ENCODE assay signal across 1 cellular context in the genomic region with DNA sequence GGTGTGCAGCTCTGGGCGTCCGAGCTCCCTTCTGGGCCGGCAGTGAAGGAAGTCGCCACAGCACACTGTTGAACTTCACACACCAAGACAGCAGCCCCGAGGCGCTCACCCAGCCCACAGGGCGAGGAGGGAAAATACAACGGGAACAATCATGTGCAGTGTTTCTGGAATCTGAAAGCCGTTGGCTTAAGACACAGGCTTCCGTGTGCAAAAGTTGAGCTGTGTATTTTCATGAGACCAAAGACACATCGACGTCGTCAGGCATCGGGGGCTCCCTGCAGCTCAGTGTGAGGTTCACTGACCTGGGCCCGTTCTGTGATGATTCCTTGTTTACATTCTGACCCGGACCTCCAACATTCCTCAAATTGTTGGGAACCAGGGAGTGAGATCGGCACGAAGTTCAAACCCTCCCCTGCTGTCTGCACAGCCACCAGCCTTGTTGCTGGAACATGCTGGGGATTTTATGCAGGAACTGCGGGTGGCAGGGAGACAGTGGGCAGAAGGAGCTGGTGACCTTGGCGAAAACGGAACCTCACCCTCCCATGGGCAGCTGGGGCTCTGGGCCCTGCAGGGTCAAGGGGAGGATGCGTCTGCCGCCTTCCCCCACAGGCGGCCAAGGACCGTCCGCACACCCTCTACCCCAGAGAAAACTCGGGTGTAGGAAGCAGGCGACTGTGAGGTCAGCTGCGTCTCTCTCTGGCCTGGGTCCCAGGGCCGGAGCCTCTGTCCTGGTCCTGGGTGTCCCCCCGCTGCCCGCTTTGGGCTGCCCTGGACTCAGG.
A peak's percentile ranks its signal among the peaks of the same experiment; 100 is the strongest.
TF ChIP-seq lines count a peak whose summit lies in the region.

No MANE protein-coding gene starts in this region.

TF ChIP-seq in HepG2, 621 proteins besides CTCF, POLR2A, EP300 and RAD21 (continued from another document and continues in another):
- TF ChIP-seq, protein P1, sequence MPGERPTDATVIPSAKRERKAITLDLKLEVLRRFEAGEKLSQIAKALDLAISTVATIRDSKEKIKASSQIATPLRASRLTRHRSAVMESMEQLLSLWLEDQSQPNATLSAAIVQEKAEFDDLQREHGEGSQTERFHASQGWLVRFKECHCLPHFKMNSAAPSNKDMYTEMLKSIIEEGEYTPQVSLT (CRISPR knock-in tag; IDR thresholded peaks at IDR 0.05; ENCODE audit: borderline replicate concordance, low read depth) = no peak
- no peak for TF ChIP-seq ZKSCAN5 (CRISPR knock-in tag; IDR thresholded peaks at IDR 0.05)
- TF ChIP-seq ZSCAN29 (CRISPR knock-in tag; conservative IDR thresholded peaks at IDR 0.05) = peak; percentile 82; the same call in 1 of the 2 replicates
- TF ChIP-seq RXRA (CRISPR knock-in tag; IDR thresholded peaks at IDR 0.05) = peak; percentile 99
- 0 out of 2 replicates have a peak, but pooled peaks have one; percentile 24 for TF ChIP-seq RCOR2 (CRISPR knock-in tag; IDR thresholded peaks at IDR 0.05)
- TF ChIP-seq IRF2 (CRISPR knock-in tag; IDR thresholded peaks at IDR 0.05) = peak; percentile 80
- no peak for TF ChIP-seq TGIF2 (CRISPR knock-in tag; IDR thresholded peaks at IDR 0.05)
- TF ChIP-seq, protein P2, sequence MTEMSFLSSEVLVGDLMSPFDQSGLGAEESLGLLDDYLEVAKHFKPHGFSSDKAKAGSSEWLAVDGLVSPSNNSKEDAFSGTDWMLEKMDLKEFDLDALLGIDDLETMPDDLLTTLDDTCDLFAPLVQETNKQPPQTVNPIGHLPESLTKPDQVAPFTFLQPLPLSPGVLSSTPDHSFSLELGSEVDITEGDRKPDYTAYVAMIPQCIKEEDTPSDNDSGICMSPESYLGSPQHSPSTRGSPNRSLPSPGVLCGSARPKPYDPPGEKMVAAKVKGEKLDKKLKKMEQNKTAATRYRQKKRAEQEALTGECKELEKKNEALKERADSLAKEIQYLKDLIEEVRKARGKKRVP (CRISPR knock-in tag; IDR thresholded peaks at IDR 0.05) = peak in 1 of 2 experiments; percentile 37; a peak in 1 of 4 replicates
- no peak for TF ChIP-seq ZNF10 (CRISPR knock-in tag; IDR thresholded peaks at IDR 0.05; ENCODE audit: borderline replicate concordance, low read depth)
- TF ChIP-seq, protein P3, sequence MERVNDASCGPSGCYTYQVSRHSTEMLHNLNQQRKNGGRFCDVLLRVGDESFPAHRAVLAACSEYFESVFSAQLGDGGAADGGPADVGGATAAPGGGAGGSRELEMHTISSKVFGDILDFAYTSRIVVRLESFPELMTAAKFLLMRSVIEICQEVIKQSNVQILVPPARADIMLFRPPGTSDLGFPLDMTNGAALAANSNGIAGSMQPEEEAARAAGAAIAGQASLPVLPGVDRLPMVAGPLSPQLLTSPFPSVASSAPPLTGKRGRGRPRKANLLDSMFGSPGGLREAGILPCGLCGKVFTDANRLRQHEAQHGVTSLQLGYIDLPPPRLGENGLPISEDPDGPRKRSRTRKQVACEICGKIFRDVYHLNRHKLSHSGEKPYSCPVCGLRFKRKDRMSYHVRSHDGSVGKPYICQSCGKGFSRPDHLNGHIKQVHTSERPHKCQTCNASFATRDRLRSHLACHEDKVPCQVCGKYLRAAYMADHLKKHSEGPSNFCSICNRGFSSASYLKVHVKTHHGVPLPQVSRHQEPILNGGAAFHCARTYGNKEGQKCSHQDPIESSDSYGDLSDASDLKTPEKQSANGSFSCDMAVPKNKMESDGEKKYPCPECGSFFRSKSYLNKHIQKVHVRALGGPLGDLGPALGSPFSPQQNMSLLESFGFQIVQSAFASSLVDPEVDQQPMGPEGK (CRISPR knock-in tag; IDR thresholded peaks at IDR 0.05) = peak; percentile 87
- peak; percentile 79; the same call in 1 of the 2 replicates for TF ChIP-seq ZNF556 (CRISPR knock-in tag; IDR thresholded peaks at IDR 0.05; ENCODE audit: borderline replicate concordance)
- TF ChIP-seq, protein P4, sequence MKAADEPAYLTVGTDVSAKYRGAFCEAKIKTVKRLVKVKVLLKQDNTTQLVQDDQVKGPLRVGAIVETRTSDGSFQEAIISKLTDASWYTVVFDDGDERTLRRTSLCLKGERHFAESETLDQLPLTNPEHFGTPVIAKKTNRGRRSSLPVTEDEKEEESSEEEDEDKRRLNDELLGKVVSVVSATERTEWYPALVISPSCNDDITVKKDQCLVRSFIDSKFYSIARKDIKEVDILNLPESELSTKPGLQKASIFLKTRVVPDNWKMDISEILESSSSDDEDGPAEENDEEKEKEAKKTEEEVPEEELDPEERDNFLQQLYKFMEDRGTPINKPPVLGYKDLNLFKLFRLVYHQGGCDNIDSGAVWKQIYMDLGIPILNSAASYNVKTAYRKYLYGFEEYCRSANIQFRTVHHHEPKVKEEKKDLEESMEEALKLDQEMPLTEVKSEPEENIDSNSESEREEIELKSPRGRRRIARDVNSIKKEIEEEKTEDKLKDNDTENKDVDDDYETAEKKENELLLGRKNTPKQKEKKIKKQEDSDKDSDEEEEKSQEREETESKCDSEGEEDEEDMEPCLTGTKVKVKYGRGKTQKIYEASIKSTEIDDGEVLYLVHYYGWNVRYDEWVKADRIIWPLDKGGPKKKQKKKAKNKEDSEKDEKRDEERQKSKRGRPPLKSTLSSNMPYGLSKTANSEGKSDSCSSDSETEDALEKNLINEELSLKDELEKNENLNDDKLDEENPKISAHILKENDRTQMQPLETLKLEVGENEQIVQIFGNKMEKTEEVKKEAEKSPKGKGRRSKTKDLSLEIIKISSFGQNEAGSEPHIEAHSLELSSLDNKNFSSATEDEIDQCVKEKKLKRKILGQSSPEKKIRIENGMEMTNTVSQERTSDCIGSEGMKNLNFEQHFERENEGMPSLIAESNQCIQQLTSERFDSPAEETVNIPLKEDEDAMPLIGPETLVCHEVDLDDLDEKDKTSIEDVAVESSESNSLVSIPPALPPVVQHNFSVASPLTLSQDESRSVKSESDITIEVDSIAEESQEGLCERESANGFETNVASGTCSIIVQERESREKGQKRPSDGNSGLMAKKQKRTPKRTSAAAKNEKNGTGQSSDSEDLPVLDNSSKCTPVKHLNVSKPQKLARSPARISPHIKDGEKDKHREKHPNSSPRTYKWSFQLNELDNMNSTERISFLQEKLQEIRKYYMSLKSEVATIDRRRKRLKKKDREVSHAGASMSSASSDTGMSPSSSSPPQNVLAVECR (CRISPR knock-in tag; IDR thresholded peaks at IDR 0.05; ENCODE audit: borderline replicate concordance) = peak; percentile 67
- TF ChIP-seq KDM5A (IDR thresholded peaks at IDR 0.05; ENCODE audit: borderline replicate concordance, low read length) = no peak
- TF ChIP-seq ZNF766 (CRISPR knock-in tag; IDR thresholded peaks at IDR 0.05; ENCODE audit: borderline replicate concordance) = peak; percentile 92
- TF ChIP-seq YY1 (IDR thresholded peaks at IDR 0.05; ENCODE audit: insufficient read depth, insufficient replicate concordance, low read depth, low read length) = no peak
- TF ChIP-seq ELF3 (CRISPR knock-in tag; IDR thresholded peaks at IDR 0.05) = peak; percentile 86
- TF ChIP-seq TEAD2 (CRISPR knock-in tag; IDR thresholded peaks at IDR 0.05) = no peak
- no peak for TF ChIP-seq NR1H2 (CRISPR knock-in tag; IDR thresholded peaks at IDR 0.05; ENCODE audit: borderline replicate concordance, low read depth)
- TF ChIP-seq ZNF256 (CRISPR knock-in tag; conservative IDR thresholded peaks at IDR 0.05) = peak; percentile 87
- TF ChIP-seq, protein P5, sequence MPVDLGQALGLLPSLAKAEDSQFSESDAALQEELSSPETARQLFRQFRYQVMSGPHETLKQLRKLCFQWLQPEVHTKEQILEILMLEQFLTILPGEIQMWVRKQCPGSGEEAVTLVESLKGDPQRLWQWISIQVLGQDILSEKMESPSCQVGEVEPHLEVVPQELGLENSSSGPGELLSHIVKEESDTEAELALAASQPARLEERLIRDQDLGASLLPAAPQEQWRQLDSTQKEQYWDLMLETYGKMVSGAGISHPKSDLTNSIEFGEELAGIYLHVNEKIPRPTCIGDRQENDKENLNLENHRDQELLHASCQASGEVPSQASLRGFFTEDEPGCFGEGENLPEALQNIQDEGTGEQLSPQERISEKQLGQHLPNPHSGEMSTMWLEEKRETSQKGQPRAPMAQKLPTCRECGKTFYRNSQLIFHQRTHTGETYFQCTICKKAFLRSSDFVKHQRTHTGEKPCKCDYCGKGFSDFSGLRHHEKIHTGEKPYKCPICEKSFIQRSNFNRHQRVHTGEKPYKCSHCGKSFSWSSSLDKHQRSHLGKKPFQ (CRISPR knock-in tag; IDR thresholded peaks at IDR 0.05; ENCODE audit: insufficient replicate concordance) = peak; percentile 84
- TF ChIP-seq FOXM1 (CRISPR knock-in tag; IDR thresholded peaks at IDR 0.05) = no peak
- TF ChIP-seq ZNF205 (CRISPR knock-in tag; IDR thresholded peaks at IDR 0.05) = peak; percentile 18; the same call in 1 of the 2 replicates
- peak; percentile 83 for TF ChIP-seq ZNF232 (CRISPR knock-in tag; IDR thresholded peaks at IDR 0.05; ENCODE audit: borderline replicate concordance)
- TF ChIP-seq, protein P6, sequence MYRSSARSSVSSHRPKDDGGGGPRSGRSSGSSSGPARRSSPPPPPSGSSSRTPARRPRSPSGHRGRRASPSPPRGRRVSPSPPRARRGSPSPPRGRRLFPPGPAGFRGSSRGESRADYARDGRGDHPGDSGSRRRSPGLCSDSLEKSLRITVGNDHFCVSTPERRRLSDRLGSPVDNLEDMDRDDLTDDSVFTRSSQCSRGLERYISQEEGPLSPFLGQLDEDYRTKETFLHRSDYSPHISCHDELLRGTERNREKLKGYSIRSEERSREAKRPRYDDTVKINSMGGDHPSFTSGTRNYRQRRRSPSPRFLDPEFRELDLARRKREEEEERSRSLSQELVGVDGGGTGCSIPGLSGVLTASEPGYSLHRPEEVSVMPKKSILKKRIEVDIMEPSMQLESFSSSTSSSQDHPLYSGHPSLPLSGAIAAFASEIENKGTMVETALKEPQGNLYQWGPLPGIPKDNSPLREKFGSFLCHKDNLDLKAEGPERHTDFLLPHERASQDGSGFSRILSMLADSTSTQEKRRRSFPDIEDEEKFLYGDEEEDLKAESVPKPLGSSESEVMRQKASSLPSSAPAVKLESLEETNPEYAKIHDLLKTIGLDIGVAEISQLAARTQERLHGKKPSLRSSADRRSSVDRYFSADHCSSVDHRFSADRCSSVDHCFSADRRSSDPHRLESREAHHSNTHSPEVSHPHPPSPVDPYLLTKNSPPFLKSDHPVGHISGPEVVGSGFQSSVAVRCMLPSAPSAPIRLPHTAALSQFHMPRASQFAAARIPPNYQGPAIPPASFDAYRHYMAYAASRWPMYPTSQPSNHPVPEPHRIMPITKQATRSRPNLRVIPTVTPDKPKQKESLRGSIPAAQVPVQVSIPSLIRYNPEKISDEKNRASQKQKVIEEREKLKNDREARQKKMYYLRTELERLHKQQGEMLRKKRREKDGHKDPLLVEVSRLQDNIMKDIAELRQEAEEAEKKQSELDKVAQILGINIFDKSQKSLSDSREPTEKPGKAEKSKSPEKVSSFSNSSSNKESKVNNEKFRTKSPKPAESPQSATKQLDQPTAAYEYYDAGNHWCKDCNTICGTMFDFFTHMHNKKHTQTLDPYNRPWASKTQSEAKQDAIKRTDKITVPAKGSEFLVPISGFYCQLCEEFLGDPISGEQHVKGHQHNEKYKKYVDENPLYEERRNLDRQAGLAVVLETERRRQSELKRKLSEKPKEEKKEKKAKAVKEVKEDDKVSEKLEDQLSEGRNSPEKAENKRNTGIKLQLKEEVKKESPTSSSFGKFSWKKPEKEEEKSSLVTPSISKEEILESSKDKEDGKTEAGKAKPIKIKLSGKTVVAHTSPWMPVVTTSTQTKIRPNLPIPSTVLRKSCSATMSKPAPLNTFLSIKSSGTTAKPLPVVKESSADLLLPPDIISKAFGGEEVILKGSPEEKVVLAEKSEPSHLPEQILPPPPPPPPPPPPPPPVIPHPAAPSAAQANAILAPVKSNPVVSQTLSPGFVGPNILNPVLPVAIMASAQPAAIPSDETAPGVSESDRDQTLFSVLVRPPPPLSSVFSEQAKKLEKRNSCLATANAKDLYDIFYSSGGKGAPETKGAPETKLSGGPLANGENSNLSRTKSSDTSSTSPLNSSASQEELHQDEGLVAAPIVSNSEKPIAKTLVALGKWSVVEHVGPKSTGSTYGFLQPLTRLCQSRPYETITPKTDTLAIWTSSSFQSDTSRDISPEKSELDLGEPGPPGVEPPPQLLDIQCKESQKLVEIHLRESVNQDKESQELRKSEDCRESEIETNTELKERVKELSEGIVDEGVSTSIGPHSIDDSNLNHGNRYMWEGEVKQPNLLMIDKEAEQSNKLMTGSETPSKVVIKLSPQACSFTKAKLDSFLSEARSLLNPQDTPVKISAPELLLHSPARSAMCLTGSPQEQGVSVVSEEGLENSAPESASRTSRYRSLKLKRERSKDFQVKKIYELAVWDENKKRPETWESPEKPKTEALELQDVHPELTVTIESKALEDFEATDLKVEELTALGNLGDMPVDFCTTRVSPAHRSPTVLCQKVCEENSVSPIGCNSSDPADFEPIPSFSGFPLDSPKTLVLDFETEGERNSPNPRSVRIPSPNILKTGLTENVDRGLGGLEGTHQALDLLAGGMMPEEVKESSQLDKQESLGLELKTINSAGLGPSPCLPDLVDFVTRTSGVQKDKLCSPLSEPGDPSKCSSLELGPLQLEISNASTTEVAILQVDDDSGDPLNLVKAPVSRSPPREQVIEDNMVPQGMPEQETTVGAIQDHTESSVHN (CRISPR knock-in tag; IDR thresholded peaks at IDR 0.05) = peak; percentile 94; the same call in 1 of the 2 replicates
- TF ChIP-seq, protein P7, sequence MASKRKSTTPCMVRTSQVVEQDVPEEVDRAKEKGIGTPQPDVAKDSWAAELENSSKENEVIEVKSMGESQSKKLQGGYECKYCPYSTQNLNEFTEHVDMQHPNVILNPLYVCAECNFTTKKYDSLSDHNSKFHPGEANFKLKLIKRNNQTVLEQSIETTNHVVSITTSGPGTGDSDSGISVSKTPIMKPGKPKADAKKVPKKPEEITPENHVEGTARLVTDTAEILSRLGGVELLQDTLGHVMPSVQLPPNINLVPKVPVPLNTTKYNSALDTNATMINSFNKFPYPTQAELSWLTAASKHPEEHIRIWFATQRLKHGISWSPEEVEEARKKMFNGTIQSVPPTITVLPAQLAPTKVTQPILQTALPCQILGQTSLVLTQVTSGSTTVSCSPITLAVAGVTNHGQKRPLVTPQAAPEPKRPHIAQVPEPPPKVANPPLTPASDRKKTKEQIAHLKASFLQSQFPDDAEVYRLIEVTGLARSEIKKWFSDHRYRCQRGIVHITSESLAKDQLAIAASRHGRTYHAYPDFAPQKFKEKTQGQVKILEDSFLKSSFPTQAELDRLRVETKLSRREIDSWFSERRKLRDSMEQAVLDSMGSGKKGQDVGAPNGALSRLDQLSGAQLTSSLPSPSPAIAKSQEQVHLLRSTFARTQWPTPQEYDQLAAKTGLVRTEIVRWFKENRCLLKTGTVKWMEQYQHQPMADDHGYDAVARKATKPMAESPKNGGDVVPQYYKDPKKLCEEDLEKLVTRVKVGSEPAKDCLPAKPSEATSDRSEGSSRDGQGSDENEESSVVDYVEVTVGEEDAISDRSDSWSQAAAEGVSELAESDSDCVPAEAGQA (IDR thresholded peaks at IDR 0.05; ENCODE audit: low read depth) = no peak
- TF ChIP-seq, protein P7 (CRISPR knock-in tag; IDR thresholded peaks at IDR 0.05; ENCODE audit: borderline replicate concordance) = no peak
